Comparison of ENCODE assay signal across 8 cellular contexts in genomic region chr14:50666772-50667490, GRCh38. TPM values are rescaled to one million over a fixed set of nuclear protein-coding genes. Genes with fewer than 3 reads are reported as not detected.
DNase-seq lines count a peak whose midpoint lies in the region; ATAC-seq and TF ChIP-seq lines count a peak whose summit lies in the region.

No MANE protein-coding gene starts in this region.

- ATAC-seq in esophagus mucosa, result peak; percentile 36
- no peak for ATAC-seq in GM18909 (IDR thresholded peaks at IDR 0.05; ENCODE audit: poor library complexity, unreplicated experiment)

- H3K27ac ChIP-seq in Karpas-422 (ENCODE audit: low read length) (no peak overlapping the region), muscle layer of colon (ENCODE audit: low read depth, low read length) (peak overlapping the region; percentile 96)

- peak overlapping the region; percentile 91 for H3K4me2 ChIP-seq in Karpas-422 (ENCODE audit: low read depth, low read length, poor library complexity, severe bottlenecking)

- peak overlapping the region; percentile 98 for H2AFZ ChIP-seq in Karpas-422 (ENCODE audit: low read length)

- no peaks in the 10 kb centered on the region for H3K27me3 ChIP-seq in Karpas-422 (ENCODE audit: low read length)
- no peaks in the 10 kb centered on the region for H3K27me3 ChIP-seq in muscle layer of colon (ENCODE audit: control insufficient read depth in 1 of 2, insufficient read depth in 2 of 2, low read length in 2 of 2)

- no peaks in the 10 kb centered on the region for H3K9me3 ChIP-seq in Karpas-422 (ENCODE audit: low read length)
- H3K9me3 ChIP-seq in muscle layer of colon (ENCODE audit: low read length), result no peaks in the 10 kb centered on the region

- DNase-seq in NCI-H2029 (lab: John Stamatoyannopoulos, UW) (peak; percentile 7), NCI-H2029 treated with DMSO at 0.1 percent for 48 hours (lab: John Stamatoyannopoulos, UW) (no peak), Karpas-422 (peak; percentile 73)
- DNase-seq in NK-92 treated with Interleukin-12 subunit alpha and Interleukin-12 subunit beta, amount 100 ng/mL, for 24 hours (lab: John Stamatoyannopoulos, UW), result no peak

- no peaks in the 10 kb centered on the region for H4K20me1 ChIP-seq in Karpas-422 (ENCODE audit: insufficient read depth, low read depth, low read length)

- peaks cover 31% of the 10 kb centered on the region for H3K4me1 ChIP-seq in Karpas-422 (ENCODE audit: low read length)
- no peaks in the 10 kb centered on the region for H3K4me1 ChIP-seq in muscle layer of colon (ENCODE audit: insufficient read depth, low read length)

- peaks cover 22% of the 10 kb centered on the region for H3K79me2 ChIP-seq in Karpas-422 (ENCODE audit: low read length)

- H3K36me3 ChIP-seq in Karpas-422 (ENCODE audit: insufficient read depth, low read length), result peaks cover 6% of the 10 kb centered on the region; the same call in 1 of the 2 replicates
- H3K36me3 ChIP-seq in muscle layer of colon (ENCODE audit: insufficient read depth, low read length), result no peaks in the 10 kb centered on the region

- TF ChIP-seq CTCF in WI38 (IDR thresholded peaks at IDR 0.05; ENCODE audit: low read depth, low read length), result no peak

- H3K4me3 ChIP-seq in Karpas-422 (ENCODE audit: low read length) (peak overlapping the region; percentile 75), WI38 (ENCODE audit: low read depth, low read length) (peak overlapping the region; percentile 91), muscle layer of colon (ENCODE audit: low read depth in 1 of 2, low read length in 2 of 2) (peak overlapping the region; percentile 78 to 85)

- no peaks in the 10 kb centered on the region for H3K9me2 ChIP-seq in Karpas-422 (replicated peaks; ENCODE audit: insufficient read depth, low read length)

- H3K9ac ChIP-seq in Karpas-422 (ENCODE audit: low read length), result peak overlapping the region; percentile 76
- H3K9ac ChIP-seq in muscle layer of colon (ENCODE audit: low read length), result peak overlapping the region; percentile 68

RNA-seq across cellular contexts. Expression of gene SAV1, which starts 1.2 kb away (rescaled TPM):
- 14.7 and 22.0 TPM in 2 replicates for total RNA-seq in Karpas-422 (2014; rRNA removed; shearing (Covaris generic); ENCODE audit: low replicate concordance)
- total RNA-seq in esophagus mucosa, result 16.4 TPM

Comparison
In these comparisons a context has a peak if more than half of its experiments do, and no peak if none do; other contexts are left out.
1. DNase-seq: peak in NCI-H2029 (single experiment) and Karpas-422 (single experiment); none in NCI-H2029 treated with DMSO at 0.1 percent for 48 hours (single experiment) and NK-92 treated with Interleukin-12 subunit alpha and Interleukin-12 subunit beta, amount 100 ng/mL, for 24 hours (single experiment).
2. Peak in every context shown above with its lines, with median percentiles within 50 percentile points of each other: H3K4me3 ChIP-seq.